ENCODE assay signal across 24 cellular contexts in the genomic region with DNA sequence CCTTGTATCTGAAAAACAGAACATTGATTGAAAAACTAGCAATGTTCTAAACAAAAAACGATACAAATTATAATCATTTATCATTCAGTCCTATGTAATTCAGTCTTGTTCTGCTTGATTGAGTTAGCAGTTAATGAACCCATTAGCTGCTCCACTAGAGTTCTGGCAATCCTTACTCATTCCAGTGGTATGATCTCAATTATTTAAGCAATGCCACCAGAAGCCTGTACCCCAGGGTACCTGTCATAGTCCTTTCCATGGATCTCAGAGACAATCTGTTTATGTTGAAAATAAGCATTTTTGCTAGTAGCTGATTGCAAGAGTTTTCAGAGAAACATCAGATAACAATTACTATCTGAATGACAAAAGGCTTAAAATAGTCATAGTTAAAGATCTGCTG.
"Had no signal": no experiment of that assay in that cellular context is flagged by ENCODE, and none has a peak within 500 bp of the region (broad histone marks: within the 10 kb centered on the region; RNA-seq: fewer than 3 reads in every experiment).

No MANE protein-coding gene starts in this region.

- H3K4me1 ChIP-seq: gastroesophageal sphincter, transverse colon, uterus had no signal

- H3K9me3 ChIP-seq: gastroesophageal sphincter, mucosa of descending colon, transverse colon, uterus had no signal

- H3K36me3 ChIP-seq: gastroesophageal sphincter, transverse colon, uterus had no signal

- H3K4me2 ChIP-seq: smooth muscle cell had no signal

- H3K27me3 ChIP-seq: gastroesophageal sphincter, transverse colon, uterus had no signal

- H3K27ac ChIP-seq: gastroesophageal sphincter, transverse colon, uterus, WERI-Rb-1 had no signal

- H3K4me3 ChIP-seq: gastroesophageal sphincter, mucosa of descending colon, smooth muscle cell, transverse colon, uterus had no signal

- DNase-seq: activated CD4-positive, alpha-beta T cell treated with anti-CD3 and anti-CD28 coated beads, Interleukin-2, amount 10 ng/mL, durations not matched to agents 7 days and 5 days; activated CD4-positive, CD25-positive, alpha-beta regulatory T cell treated with anti-CD3 and anti-CD28 coated beads, Interleukin-2, amount 50 U/mL, for 72 hours; activated CD8-positive, alpha-beta memory T cell treated with anti-CD3 and anti-CD28 coated beads, Interleukin-2, amount 10 ng/mL, durations not matched to agents 7 days and 5 days; activated CD8-positive, alpha-beta T cell treated with anti-CD3 and anti-CD28 coated beads for 36 hours; activated effector memory CD4-positive, alpha-beta T cell treated with anti-CD3 and anti-CD28 coated beads, Interleukin-2, amount 50 U/mL, for 16 hours; activated naive CD4-positive, alpha-beta T cell treated with anti-CD3 and anti-CD28 coated beads, Interleukin-2, amount 10 ng/mL, durations not matched to agents 7 days and 5 days; activated T-cell treated with anti-CD3 and anti-CD28 coated beads for 4 hours; amygdala; cerebellar nuclear complex; cortex of kidney; endodermal cell; immature natural killer cell; left colon; mucosa of descending colon; nephron progenitor cell; nucleus accumbens; stimulated activated CD4-positive, alpha-beta T cell treated with anti-CD3 and anti-CD28 coated beads, Interleukin-15, amount 100 ng/mL, for 24 hours; stimulated activated CD8-positive, alpha-beta memory T cell treated with anti-CD3 and anti-CD28 coated beads, Interleukin-4, amount 100 ng/mL, for 48 hours; stimulated activated naive B cell treated with anti-CD40 and anti-IgM and Interleukin-4, amounts not matched to agents 10 μg/mL and 1 μg/mL and 100 μg/mL, for 72 hours; transverse colon; uterus; WERI-Rb-1 had no signal
